Comparison of ENCODE assay signal across 19 cellular contexts in the genomic region with DNA sequence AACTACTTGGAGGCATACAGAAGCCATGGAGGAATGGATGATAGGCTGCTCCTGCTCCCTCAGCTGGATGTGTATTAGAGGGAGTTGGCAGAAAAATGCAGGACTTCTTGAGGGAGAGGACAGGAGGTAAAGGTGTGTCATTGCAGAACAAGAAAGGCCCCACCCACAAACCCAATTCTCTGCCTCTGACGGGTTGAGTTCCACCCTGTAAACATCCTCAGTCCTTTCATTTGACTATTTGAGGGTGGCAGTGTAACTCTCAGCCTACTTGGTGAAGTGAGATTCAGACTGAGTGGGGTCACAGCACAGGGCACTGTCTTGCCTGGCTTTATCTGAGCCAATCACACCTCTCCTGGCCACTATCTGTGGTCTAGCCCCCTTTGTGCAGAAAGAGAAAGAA. TPM values are rescaled to one million over a fixed set of nuclear protein-coding genes. Genes with fewer than 3 reads are reported as not detected.
DNase-seq lines count a peak whose midpoint lies in the region; ATAC-seq and TF ChIP-seq lines count a peak whose summit lies in the region.
"Had no signal": no experiment of that assay in that cellular context is flagged by ENCODE, and none has a peak within 500 bp of the region (broad histone marks: within the 10 kb centered on the region; RNA-seq: fewer than 3 reads in every experiment).

A gene with protein sequence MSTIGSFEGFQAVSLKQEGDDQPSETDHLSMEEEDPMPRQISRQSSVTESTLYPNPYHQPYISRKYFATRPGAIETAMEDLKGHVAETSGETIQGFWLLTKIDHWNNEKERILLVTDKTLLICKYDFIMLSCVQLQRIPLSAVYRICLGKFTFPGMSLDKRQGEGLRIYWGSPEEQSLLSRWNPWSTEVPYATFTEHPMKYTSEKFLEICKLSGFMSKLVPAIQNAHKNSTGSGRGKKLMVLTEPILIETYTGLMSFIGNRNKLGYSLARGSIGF (plus strand): TSS at position 265 of the 400 bp plus-strand sequence. CDS start 35,414 bp downstream, outside the sequence.

- H3K9me3 Mint-ChIP-seq in activated T-cell treated with anti-CD3 and anti-CD28 coated beads, Interleukin-2, amount 50 U/mL, for 72 hours, result no peaks in the 10 kb centered on the region
- H3K9me3 Mint-ChIP-seq in activated T-helper 2 cell treated with anti-CD3 and anti-CD28 coated beads, Interferon-gamma antibody, Interleukin-2, Interleukin-4, amounts not matched to agents 10 μg/mL and 5 μg/mL and 100 μg/mL, durations not matched to agents 14 hours and 24 hours and 36 hours, result no peaks in the 10 kb centered on the region
- H3K9me3 Mint-ChIP-seq in type B pancreatic cell, result no peaks in the 10 kb centered on the region
- H3K9me3 Mint-ChIP-seq: activated B cell treated with CpG ODN at 0.5 μM for 24 hours, nephron had no signal

- peaks cover 26% of the 10 kb centered on the region for H3K4me1 Mint-ChIP-seq in activated T-cell treated with anti-CD3 and anti-CD28 coated beads, Interleukin-2, amount 50 U/mL, for 72 hours (ENCODE audit: low read depth)
- H3K4me1 Mint-ChIP-seq in activated T-helper 2 cell treated with anti-CD3 and anti-CD28 coated beads, Interferon-gamma antibody, Interleukin-2, Interleukin-4, amounts not matched to agents 10 μg/mL and 5 μg/mL and 100 μg/mL, durations not matched to agents 14 hours and 24 hours and 36 hours (ENCODE audit: low read depth), result peaks cover 11% of the 10 kb centered on the region
- H3K4me1 Mint-ChIP-seq in type B pancreatic cell (ENCODE audit: unreplicated experiment), result no peaks in the 10 kb centered on the region
- H3K4me1 Mint-ChIP-seq: activated B cell treated with CpG ODN at 0.5 μM for 24 hours, nephron had no signal

- ATAC-seq in activated T-cell treated with anti-CD3 and anti-CD28 coated beads, Interleukin-2, amount 50 U/mL, for 72 hours (replicated peaks in 1 of 2), result peak; percentile 20 to 44
- ATAC-seq in GM21619 (IDR thresholded peaks at IDR 0.05; ENCODE audit: unreplicated experiment) (no peak), GM19467 (IDR thresholded peaks at IDR 0.05; ENCODE audit: unreplicated experiment) (no peak)

- H3K4me3 Mint-ChIP-seq in activated T-cell treated with anti-CD3 and anti-CD28 coated beads, Interleukin-2, amount 50 U/mL, for 72 hours, result peak within 1 kb of the TSS in 1 of 2 donors; percentile 5
- H3K4me3 Mint-ChIP-seq in activated T-helper 2 cell treated with anti-CD3 and anti-CD28 coated beads, Interferon-gamma antibody, Interleukin-2, Interleukin-4, amounts not matched to agents 10 μg/mL and 5 μg/mL and 100 μg/mL, durations not matched to agents 14 hours and 24 hours and 36 hours (ENCODE audit: low read depth), result no peak within 1 kb of the TSS
- H3K4me3 Mint-ChIP-seq in type B pancreatic cell, result peak within 1 kb of the TSS; percentile 77
- H3K4me3 Mint-ChIP-seq: activated B cell treated with CpG ODN at 0.5 μM for 24 hours, CD14-positive monocyte, nephron had no signal

- H3K36me3 Mint-ChIP-seq in activated T-cell treated with anti-CD3 and anti-CD28 coated beads, Interleukin-2, amount 50 U/mL, for 72 hours (ENCODE audit: insufficient read depth in 2 of 2), result no peaks in the 10 kb centered on the region
- no peaks in the 10 kb centered on the region for H3K36me3 Mint-ChIP-seq in activated T-helper 2 cell treated with anti-CD3 and anti-CD28 coated beads, Interferon-gamma antibody, Interleukin-2, Interleukin-4, amounts not matched to agents 10 μg/mL and 5 μg/mL and 100 μg/mL, durations not matched to agents 14 hours and 24 hours and 36 hours (ENCODE audit: low read depth)
- H3K36me3 Mint-ChIP-seq in type B pancreatic cell, result peaks cover 3% of the 10 kb centered on the region
- H3K36me3 Mint-ChIP-seq: CD14-positive monocyte had no signal

- DNase-seq in activated T-cell treated with anti-CD3 and anti-CD28 coated beads, Interleukin-2, amount 50 U/mL, for 72 hours, result no peak
- no peak for DNase-seq in activated T-cell treated with anti-CD3 and anti-CD28 coated beads, Interleukin-2, amount 50 U/mL, for 48 hours
- no peak for DNase-seq in activated T-helper 2 cell treated with anti-CD3 and anti-CD28 coated beads, Interferon-gamma antibody, Interleukin-2, Interleukin-4, amounts not matched to agents 10 μg/mL and 5 μg/mL and 100 μg/mL, durations not matched to agents 14 hours and 24 hours and 36 hours (ENCODE audit: low spot score)
- DNase-seq in mesenteric fat pad (ENCODE audit: low spot score) (no peak), type B pancreatic cell (ENCODE audit: extremely low spot score, unreplicated experiment) (no peak), DMS153 (lab: John Stamatoyannopoulos, UW) (no peak)
- DNase-seq: activated B cell treated with CpG ODN at 0.5 μM for 24 hours, DMS53, GDM1, glutamatergic neuron, MG63, NCI-H1417 treated with DMSO at 0.1 percent for 48 hours, NCI-H2171, NCI-H524 treated with DMSO at 0.1 percent for 48 hours, T1000 had no signal

- no peak for TF ChIP-seq CTCF in type B pancreatic cell (conservative IDR thresholded peaks at IDR 0.05)

- H3K27me3 Mint-ChIP-seq in activated T-cell treated with anti-CD3 and anti-CD28 coated beads, Interleukin-2, amount 50 U/mL, for 72 hours (ENCODE audit: low read depth), result no peaks in the 10 kb centered on the region
- peaks cover 4% of the 10 kb centered on the region for H3K27me3 Mint-ChIP-seq in activated T-helper 2 cell treated with anti-CD3 and anti-CD28 coated beads, Interferon-gamma antibody, Interleukin-2, Interleukin-4, amounts not matched to agents 10 μg/mL and 5 μg/mL and 100 μg/mL, durations not matched to agents 14 hours and 24 hours and 36 hours (ENCODE audit: low read depth)
- H3K27me3 Mint-ChIP-seq in type B pancreatic cell, result no peaks in the 10 kb centered on the region

- H3K27ac Mint-ChIP-seq in activated T-cell treated with anti-CD3 and anti-CD28 coated beads, Interleukin-2, amount 50 U/mL, for 72 hours, result peak within 1 kb of the TSS; percentile 30
- H3K27ac Mint-ChIP-seq in activated T-helper 2 cell treated with anti-CD3 and anti-CD28 coated beads, Interferon-gamma antibody, Interleukin-2, Interleukin-4, amounts not matched to agents 10 μg/mL and 5 μg/mL and 100 μg/mL, durations not matched to agents 14 hours and 24 hours and 36 hours, result no peak within 1 kb of the TSS
- H3K27ac Mint-ChIP-seq in type B pancreatic cell, result peak within 1 kb of the TSS; percentile 79
- H3K27ac Mint-ChIP-seq: activated B cell treated with CpG ODN at 0.5 μM for 24 hours, nephron had no signal

- intact Hi-C loops in activated T-helper 2 cell treated with anti-CD3 and anti-CD28 coated beads, Interferon-gamma antibody, Interleukin-2, Interleukin-4, amounts not matched to agents 10 μg/mL and 5 μg/mL and 100 μg/mL, durations not matched to agents 14 hours and 24 hours and 36 hours (cut with micrococcal nuclease), result no loop called here

RNA-seq across cellular contexts. Expression of the gene that starts here (rescaled TPM):
- total RNA-seq in activated T-cell treated with anti-CD3 and anti-CD28 coated beads, Interleukin-2, amount 50 U/mL, for 72 hours, result 10 to 100 TPM; 24.4 to 25.3 TPM
- 91.8 and 95.9 TPM in 2 replicates for total RNA-seq in activated T-helper 2 cell treated with anti-CD3 and anti-CD28 coated beads, Interferon-gamma antibody, Interleukin-2, Interleukin-4, amounts not matched to agents 10 μg/mL and 5 μg/mL and 100 μg/mL, durations not matched to agents 14 hours and 24 hours and 36 hours
- total RNA-seq in mesenteric fat pad (13.6 TPM), type B pancreatic cell (ENCODE audit: low replicate concordance) (11.6 and 24.2 TPM in 2 replicates)

Comparison
In these comparisons a context has a peak if more than half of its experiments do, and no peak if none do; other contexts are left out.
1. ATAC-seq: peak in activated T-cell treated with anti-CD3 and anti-CD28 coated beads, Interleukin-2, amount 50 U/mL, for 72 hours (2 of 2); none in GM21619 (single experiment) and GM19467 (single experiment).